In the genomic region with DNA sequence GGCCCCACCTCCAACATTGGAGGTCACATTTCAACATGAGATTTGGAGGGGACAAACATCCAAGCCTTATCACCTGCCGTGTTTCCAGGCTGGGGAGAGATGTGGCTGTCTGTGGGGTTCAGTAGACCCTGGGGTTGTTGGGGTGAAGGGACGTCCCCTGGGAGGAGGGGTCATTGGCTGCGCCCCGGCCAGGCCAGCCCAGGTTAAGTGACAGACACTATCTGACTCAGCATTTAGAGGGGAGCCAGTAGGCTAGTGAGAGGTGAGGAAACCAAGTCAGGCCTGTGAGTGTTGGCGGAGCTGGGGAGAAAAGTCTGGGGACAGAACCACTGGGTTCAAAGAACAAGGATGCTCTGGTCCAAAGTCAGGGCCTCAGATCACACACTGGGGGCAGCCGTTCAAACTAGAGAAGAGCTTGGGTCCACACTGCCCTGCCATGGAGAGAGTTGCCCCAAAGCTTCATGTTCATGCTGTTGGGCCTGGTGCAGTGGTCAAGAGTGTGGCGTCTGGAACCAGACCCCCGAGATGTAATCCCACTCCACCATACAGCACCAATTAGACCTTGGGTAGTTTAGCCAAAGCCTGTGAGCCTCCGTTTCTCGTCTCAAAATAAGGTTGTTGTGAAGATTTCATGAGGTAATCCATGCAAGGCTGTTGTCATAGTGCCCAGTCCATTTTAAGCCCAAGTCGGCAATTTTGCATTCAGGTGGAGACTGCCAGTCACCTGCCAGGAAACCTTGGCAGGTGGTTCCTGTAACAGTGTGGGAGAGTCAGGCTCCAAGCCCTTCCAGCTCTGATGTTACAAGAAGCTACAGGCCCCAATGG, we compare ENCODE assay signal across 17 cellular contexts.
"Had no signal": no experiment of that assay in that cellular context is flagged by ENCODE, and none has a peak within 500 bp of the region (broad histone marks: within the 10 kb centered on the region; RNA-seq: fewer than 3 reads in every experiment).

No MANE protein-coding gene starts in this region.

- H3K9me3 Mint-ChIP-seq: activated CD8-positive, alpha-beta T cell treated with anti-CD3 and anti-CD28 coated beads for 36 hours; activated naive CD4-positive, alpha-beta T cell treated with anti-CD3 and anti-CD28 coated beads for 36 hours; activated T-cell treated with anti-CD3 and anti-CD28 coated beads, Interleukin-2, amount 50 U/mL, for 24 hours; activated T-helper 2 cell treated with anti-CD3 and anti-CD28 coated beads, Interferon-gamma antibody, Interleukin-2, Interleukin-4, amounts not matched to agents 10 μg/mL and 5 μg/mL and 100 μg/mL, durations not matched to agents 14 hours and 24 hours and 36 hours had no signal

- H3K27ac Mint-ChIP-seq: activated CD8-positive, alpha-beta T cell treated with anti-CD3 and anti-CD28 coated beads for 36 hours; activated naive CD4-positive, alpha-beta T cell treated with anti-CD3 and anti-CD28 coated beads for 36 hours; activated T-cell treated with anti-CD3 and anti-CD28 coated beads, Interleukin-2, amount 50 U/mL, for 24 hours; activated T-helper 2 cell treated with anti-CD3 and anti-CD28 coated beads, Interferon-gamma antibody, Interleukin-2, Interleukin-4, amounts not matched to agents 10 μg/mL and 5 μg/mL and 100 μg/mL, durations not matched to agents 14 hours and 24 hours and 36 hours had no signal

- H3K4me3 Mint-ChIP-seq: activated CD8-positive, alpha-beta T cell treated with anti-CD3 and anti-CD28 coated beads for 36 hours; activated naive CD4-positive, alpha-beta T cell treated with anti-CD3 and anti-CD28 coated beads for 36 hours; activated T-cell treated with anti-CD3 and anti-CD28 coated beads, Interleukin-2, amount 50 U/mL, for 24 hours had no signal

- DNase-seq: activated CD4-positive, alpha-beta T cell treated with anti-CD3 and anti-CD28 coated beads for 48 hours; activated CD4-positive, CD25-positive, alpha-beta regulatory T cell; activated CD8-positive, alpha-beta T cell treated with anti-CD3 and anti-CD28 coated beads for 36 hours; activated naive CD4-positive, alpha-beta T cell treated with anti-CD3 and anti-CD28 coated beads for 36 hours; activated T-cell treated with anti-CD3 and anti-CD28 coated beads, Interleukin-2, amount 50 U/mL, for 24 hours; body of pancreas; colonic mucosa; erythroblast; left ventricle myocardium superior; occipital lobe; stimulated activated CD4-positive, alpha-beta T cell treated with anti-CD3 and anti-CD28 coated beads, Interleukin-12 subunit alpha, Interleukin-12 subunit beta, amount 100 ng/mL, for 4 hours; stimulated activated CD4-positive, alpha-beta T cell treated with anti-CD3 and anti-CD28 coated beads, Interleukin-1b, Interleukin-23, amount 100 ng/mL, for 48 hours; stimulated activated CD8-positive, alpha-beta memory T cell treated with anti-CD3 and anti-CD28 coated beads, Interleukin-4, amount 100 ng/mL, for 48 hours; stimulated activated naive CD4-positive, alpha-beta T cell; T1000; thyroid gland had no signal
